In the genomic region with DNA sequence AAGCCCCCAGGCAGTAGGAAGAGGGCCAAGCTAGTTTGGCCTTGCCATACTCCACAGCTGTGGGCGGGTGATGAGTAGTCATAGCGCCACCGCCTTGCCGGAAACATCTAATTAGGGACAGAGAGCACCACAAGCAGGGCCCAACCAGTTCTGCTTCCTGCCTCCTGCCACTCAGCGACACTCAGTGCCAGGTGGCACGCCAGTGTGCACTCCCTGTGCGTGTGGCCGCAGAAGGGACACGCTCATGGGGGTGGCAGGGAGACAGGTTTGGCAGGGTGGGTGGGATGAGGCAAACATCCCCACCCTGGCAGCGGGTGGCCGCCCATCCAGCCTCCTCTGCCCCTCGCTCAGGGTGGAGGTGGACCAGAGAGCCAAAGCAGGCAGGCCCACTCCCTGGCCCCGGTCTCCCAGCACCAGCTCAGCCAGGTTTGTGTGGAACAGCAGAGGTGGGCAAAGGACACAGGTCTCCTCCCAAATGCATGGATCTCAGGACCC, we compare ENCODE assay signal across 8 cellular contexts. TPM values are rescaled to one million over a fixed set of nuclear protein-coding genes. Genes with fewer than 3 reads are reported as not detected.
A peak's percentile ranks its signal among the peaks of the same experiment; 100 is the strongest.
DNase-seq lines count a peak whose midpoint lies in the region; ATAC-seq and TF ChIP-seq lines count a peak whose summit lies in the region.

No MANE protein-coding gene starts in this region.

- DNase-seq in GM10248 (ENCODE audit: extremely low spot score) = peak; percentile 82
- peak; percentile 49 for DNase-seq in NCI-H774 (lab: John Stamatoyannopoulos, UW)
- DNase-seq in activated naive CD4-positive, alpha-beta T cell treated with anti-CD3 and anti-CD28 coated beads, Interleukin-2, amount 50 U/mL, for 72 hours (ENCODE audit: low spot score in 2 of 2) = peak; percentile 68 to 70
- DNase-seq in stimulated activated CD4-positive, alpha-beta T cell treated with anti-CD3 and anti-CD28 coated beads, TNF-alpha, amount 100 ng/mL, for 48 hours (ENCODE audit: low read depth in 3 of 3) = peak; percentile 22 to 73 (median 51)
- no peak for DNase-seq in right lobe of liver
- no peak for DNase-seq in medulla oblongata (ENCODE audit: extremely low spot score)

- POLR2A ChIA-PET in GM10248 (lab: Yijun Ruan, JAX) = interaction anchor here (1.0 kb wide), 1 partner anchor 71 kb away, joined by 3 read pairs; the partner anchor contains the start of gene RNASEH2C

- no peak overlapping the region for H3K27ac ChIP-seq in right lobe of liver

- intact Hi-C loops in right lobe of liver (cut with DNase I) = no loop called here

- no peaks in the 10 kb centered on the region for H3K9me3 Mint-ChIP-seq in activated naive CD4-positive, alpha-beta T cell treated with anti-CD3 and anti-CD28 coated beads, Interleukin-2, amount 50 U/mL, for 72 hours

- peaks cover 0 to 11% (median 4%) of the 10 kb centered on the region in 4 donors for H3K4me1 ChIP-seq in right lobe of liver

- H3K4me3 ChIP-seq in right lobe of liver = no peak overlapping the region

- no peak for TF ChIP-seq CTCF in GM10248 (IDR thresholded peaks at IDR 0.05; ENCODE audit: control extremely low read depth, extremely low read depth, low read depth, missing control alignments)
- no peak for TF ChIP-seq CTCF in right lobe of liver (IDR thresholded peaks at IDR 0.05)

- H3K36me3 ChIP-seq in right lobe of liver = no peaks in the 10 kb centered on the region

- ATAC-seq in GM21529 (IDR thresholded peaks at IDR 0.05; ENCODE audit: unreplicated experiment) (peak; percentile 86), GM19467 (IDR thresholded peaks at IDR 0.05; ENCODE audit: unreplicated experiment) (no peak), right lobe of liver (no peak)
- peak; percentile 97 to 99 for ATAC-seq in activated naive CD4-positive, alpha-beta T cell treated with anti-CD3 and anti-CD28 coated beads, Interleukin-2, amount 50 U/mL, for 72 hours

- H3K27me3 ChIP-seq in right lobe of liver = peaks cover 0 to 10% of the 10 kb centered on the region in 2 donors

- no peak for TF ChIP-seq POLR2A in right lobe of liver (IDR thresholded peaks at IDR 0.05)

- no CpG with 5 or more reads among the region's 13 CpGs for WGBS in right lobe of liver (ENCODE audit: insufficient coverage, low coverage, low lambda C conversion rate, missing lambda C conversion rate)

- H3K9me3 ChIP-seq in right lobe of liver = no peaks in the 10 kb centered on the region

- peak overlapping the region in 1 of 2 donors; percentile 16 for H3K27ac Mint-ChIP-seq in activated naive CD4-positive, alpha-beta T cell treated with anti-CD3 and anti-CD28 coated beads, Interleukin-2, amount 50 U/mL, for 72 hours

- CTCF ChIA-PET in GM10248 (lab: Yijun Ruan, JAX) = interaction anchor here (1.2 to 7.9 kb wide), 6 partner anchors 11 to 69 kb away, joined by 3 to 80 read pairs (median 8); partner anchors contain the start of gene AP5B1

- no peaks in the 10 kb centered on the region for H3K36me3 Mint-ChIP-seq in activated naive CD4-positive, alpha-beta T cell treated with anti-CD3 and anti-CD28 coated beads, Interleukin-2, amount 50 U/mL, for 72 hours

RNA-seq across cellular contexts. Expression of gene OVOL1, which starts 4.9 kb away (rescaled TPM):
- total RNA-seq in activated naive CD4-positive, alpha-beta T cell treated with anti-CD3 and anti-CD28 coated beads, Interleukin-2, amount 50 U/mL, for 72 hours = 1 to 10 TPM in 1 of 2 donors, not detected in 1; 1.6 TPM
- total RNA-seq in right lobe of liver = not detected

RNA-seq across cellular contexts. Expression of gene AP5B1, which starts 11.0 kb away (rescaled TPM):
- 10 to 100 TPM; 10.6 to 25.9 TPM for total RNA-seq in activated naive CD4-positive, alpha-beta T cell treated with anti-CD3 and anti-CD28 coated beads, Interleukin-2, amount 50 U/mL, for 72 hours
- total RNA-seq in right lobe of liver = 10 to 100 TPM in 3 of 6 experiments, 1 to 10 TPM in 3; 5.0 to 13.5 (median 9.7) TPM

RNA-seq across cellular contexts. Expression of gene SNX32, which starts 42.0 kb away (rescaled TPM):
- total RNA-seq in activated naive CD4-positive, alpha-beta T cell treated with anti-CD3 and anti-CD28 coated beads, Interleukin-2, amount 50 U/mL, for 72 hours = 1 to 10 TPM; 3.8 to 5.0 TPM
- under 1 TPM in 3 of 6 experiments, not detected in 3; 0.16 to 0.37 (median 0.31) TPM for total RNA-seq in right lobe of liver

Comparison
In these comparisons a context has a peak if more than half of its experiments do, and no peak if none do; other contexts are left out.
1. DNase-seq: peak in GM10248 (single experiment), NCI-H774 (single experiment), activated naive CD4-positive, alpha-beta T cell treated with anti-CD3 and anti-CD28 coated beads, Interleukin-2, amount 50 U/mL, for 72 hours (2 of 2) and stimulated activated CD4-positive, alpha-beta T cell treated with anti-CD3 and anti-CD28 coated beads, TNF-alpha, amount 100 ng/mL, for 48 hours (3 of 3); none in right lobe of liver (0 of 3) and medulla oblongata (single experiment).
2. ATAC-seq: peak in GM21529 (single experiment) and activated naive CD4-positive, alpha-beta T cell treated with anti-CD3 and anti-CD28 coated beads, Interleukin-2, amount 50 U/mL, for 72 hours (2 of 2); none in GM19467 (single experiment) and right lobe of liver (0 of 4).